ENCODE assay signal across 1 cellular context in genomic region chr2:36659872-36660312, GRCh38.
TF ChIP-seq lines count a peak whose summit lies in the region.

No MANE protein-coding gene starts in this region.

TF ChIP-seq in HepG2, 621 proteins besides CTCF, POLR2A, EP300 and RAD21 (continued from another document):
- TF ChIP-seq, protein P1, sequence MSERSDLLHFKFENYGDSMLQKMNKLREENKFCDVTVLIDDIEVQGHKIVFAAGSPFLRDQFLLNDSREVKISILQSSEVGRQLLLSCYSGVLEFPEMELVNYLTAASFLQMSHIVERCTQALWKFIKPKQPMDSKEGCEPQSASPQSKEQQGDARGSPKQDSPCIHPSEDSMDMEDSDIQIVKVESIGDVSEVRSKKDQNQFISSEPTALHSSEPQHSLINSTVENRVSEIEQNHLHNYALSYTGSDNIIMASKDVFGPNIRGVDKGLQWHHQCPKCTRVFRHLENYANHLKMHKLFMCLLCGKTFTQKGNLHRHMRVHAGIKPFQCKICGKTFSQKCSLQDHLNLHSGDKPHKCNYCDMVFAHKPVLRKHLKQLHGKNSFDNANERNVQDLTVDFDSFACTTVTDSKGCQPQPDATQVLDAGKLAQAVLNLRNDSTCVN (CRISPR knock-in tag; IDR thresholded peaks at IDR 0.05; ENCODE audit: borderline replicate concordance), result no peak; the same call in 1 of the 2 replicates
- TF ChIP-seq MXD4 (CRISPR knock-in tag; IDR thresholded peaks at IDR 0.05) (peak; percentile 57; the same call in 1 of the 2 replicates), MBD4 (IDR thresholded peaks at IDR 0.05; ENCODE audit: borderline replicate concordance, low read length) (no peak; the same call in 1 of the 2 replicates), MIER3 (CRISPR knock-in tag; IDR thresholded peaks at IDR 0.05; ENCODE audit: borderline replicate concordance) (peak; percentile 88; the same call in 1 of the 2 replicates), KDM5A (IDR thresholded peaks at IDR 0.05; ENCODE audit: borderline replicate concordance, low read length) (no peak), ZBTB2 (CRISPR knock-in tag; IDR thresholded peaks at IDR 0.05; ENCODE audit: low read depth) (no peak), ZNF607 (CRISPR knock-in tag; IDR thresholded peaks at IDR 0.05; ENCODE audit: borderline replicate concordance) (no peak), ARHGAP35 (CRISPR knock-in tag; IDR thresholded peaks at IDR 0.05; ENCODE audit: borderline replicate concordance) (no peak), ZNF383 (CRISPR knock-in tag; IDR thresholded peaks at IDR 0.05; ENCODE audit: borderline replicate concordance) (no peak), NFKBIZ (CRISPR knock-in tag; IDR thresholded peaks at IDR 0.05) (no peak), ARID2 (CRISPR knock-in tag; IDR thresholded peaks at IDR 0.05; ENCODE audit: borderline replicate concordance) (no peak), HDAC2 (CRISPR knock-in tag; IDR thresholded peaks at IDR 0.05) (peak; percentile 85), PHF5A (CRISPR knock-in tag; IDR thresholded peaks at IDR 0.05; ENCODE audit: low read depth, unreplicated experiment) (peak; percentile 27), ZNF281 (CRISPR knock-in tag; IDR thresholded peaks at IDR 0.05; ENCODE audit: borderline replicate concordance) (no peak), NCOR1 (IDR thresholded peaks at IDR 0.05; ENCODE audit: borderline replicate concordance, low read length) (peak; percentile 88; the same call in 1 of the 2 replicates), HNF4G (IDR thresholded peaks at IDR 0.05; ENCODE audit: borderline replicate concordance, low read depth, low read length) (peak; percentile 78), HNF4G (CRISPR knock-in tag; IDR thresholded peaks at IDR 0.05; ENCODE audit: borderline replicate concordance, low read depth) (peak; percentile 87; the same call in 1 of the 2 replicates), ZBTB20 (CRISPR knock-in tag; IDR thresholded peaks at IDR 0.05; ENCODE audit: borderline replicate concordance, low read depth) (peak; percentile 81; the same call in 1 of the 2 replicates), PRMT3 (CRISPR knock-in tag; IDR thresholded peaks at IDR 0.05; ENCODE audit: borderline replicate concordance, low read depth) (no peak), ZFP90 (CRISPR knock-in tag; IDR thresholded peaks at IDR 0.05; ENCODE audit: borderline replicate concordance) (no peak), ZFP62 (CRISPR knock-in tag; IDR thresholded peaks at IDR 0.05) (no peak), KAT7 (CRISPR knock-in tag; IDR thresholded peaks at IDR 0.05; ENCODE audit: borderline replicate concordance) (no peak), ZNF83 (CRISPR knock-in tag; IDR thresholded peaks at IDR 0.05; ENCODE audit: borderline replicate concordance) (no peak), NFKB2 (CRISPR knock-in tag; IDR thresholded peaks at IDR 0.05; ENCODE audit: borderline replicate concordance) (no peak), SOX5 (CRISPR knock-in tag; IDR thresholded peaks at IDR 0.05; ENCODE audit: borderline replicate concordance) (peak; percentile 89), REXO4 (CRISPR knock-in tag; IDR thresholded peaks at IDR 0.05; ENCODE audit: borderline replicate concordance) (no peak), CSRNP1 (CRISPR knock-in tag; IDR thresholded peaks at IDR 0.05) (no peak), POGZ (CRISPR knock-in tag; IDR thresholded peaks at IDR 0.05) (peak; percentile 91), ZNF629 (CRISPR knock-in tag; conservative IDR thresholded peaks at IDR 0.05) (peak; percentile 58; the same call in 1 of the 2 replicates), PLRG1 (conservative IDR thresholded peaks at IDR 0.05) (no peak), KDM6A (CRISPR knock-in tag; IDR thresholded peaks at IDR 0.05; ENCODE audit: low read depth) (peak; percentile 68), ZNF572 (CRISPR knock-in tag; IDR thresholded peaks at IDR 0.05) (no peak)
- TF ChIP-seq, protein P2, sequence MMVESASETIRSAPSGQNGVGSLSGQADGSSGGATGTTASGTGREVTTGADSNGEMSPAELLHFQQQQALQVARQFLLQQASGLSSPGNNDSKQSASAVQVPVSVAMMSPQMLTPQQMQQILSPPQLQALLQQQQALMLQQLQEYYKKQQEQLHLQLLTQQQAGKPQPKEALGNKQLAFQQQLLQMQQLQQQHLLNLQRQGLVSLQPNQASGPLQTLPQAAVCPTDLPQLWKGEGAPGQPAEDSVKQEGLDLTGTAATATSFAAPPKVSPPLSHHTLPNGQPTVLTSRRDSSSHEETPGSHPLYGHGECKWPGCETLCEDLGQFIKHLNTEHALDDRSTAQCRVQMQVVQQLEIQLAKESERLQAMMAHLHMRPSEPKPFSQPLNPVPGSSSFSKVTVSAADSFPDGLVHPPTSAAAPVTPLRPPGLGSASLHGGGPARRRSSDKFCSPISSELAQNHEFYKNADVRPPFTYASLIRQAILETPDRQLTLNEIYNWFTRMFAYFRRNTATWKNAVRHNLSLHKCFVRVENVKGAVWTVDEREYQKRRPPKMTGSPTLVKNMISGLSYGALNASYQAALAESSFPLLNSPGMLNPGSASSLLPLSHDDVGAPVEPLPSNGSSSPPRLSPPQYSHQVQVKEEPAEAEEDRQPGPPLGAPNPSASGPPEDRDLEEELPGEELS (CRISPR knock-in tag; IDR thresholded peaks at IDR 0.05), result peak; percentile 77; the same call in 1 of the 2 replicates
